In the genomic region with DNA sequence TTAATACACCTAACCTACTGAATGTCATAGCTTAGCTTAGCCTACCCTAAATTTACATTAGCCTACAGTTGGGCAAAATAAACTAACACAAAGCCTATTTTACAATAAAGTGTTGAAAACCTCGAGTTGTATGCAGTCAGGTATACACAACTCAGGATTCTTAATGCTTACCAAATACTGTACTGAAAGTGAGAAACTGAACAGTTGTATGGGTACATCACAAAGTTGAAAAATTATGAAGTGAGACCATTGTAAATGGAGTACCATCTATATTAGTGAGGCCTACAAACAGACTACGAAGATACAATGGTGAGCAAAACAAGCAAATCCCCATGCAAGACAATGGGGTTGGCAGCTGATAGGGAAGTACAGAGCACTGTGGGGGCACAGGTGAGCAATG, we compare ENCODE assay signal across 18 cellular contexts.
DNase-seq lines count a peak whose midpoint lies in the region; ATAC-seq and TF ChIP-seq lines count a peak whose summit lies in the region.
"Had no signal": no experiment of that assay in that cellular context is flagged by ENCODE, and none has a peak within 500 bp of the region (broad histone marks: within the 10 kb centered on the region; RNA-seq: fewer than 3 reads in every experiment).

No MANE protein-coding gene starts in this region.

- H3K4me1 ChIP-seq in BE2C, result no peaks in the 10 kb centered on the region
- H3K4me1 ChIP-seq: foreskin keratinocyte, parathyroid adenoma had no signal

- no peaks in the 10 kb centered on the region for H3K9me3 ChIP-seq in BE2C
- H3K9me3 ChIP-seq: upper lobe of right lung had no signal

- no peaks in the 10 kb centered on the region for H3K27me3 ChIP-seq in BE2C
- H3K27me3 ChIP-seq: foreskin keratinocyte, upper lobe of right lung had no signal

- H3K36me3 ChIP-seq in BE2C, result no peaks in the 10 kb centered on the region
- H3K36me3 ChIP-seq: upper lobe of right lung had no signal

- DNase-seq in BE2C, result no peak
- no peak for DNase-seq in AG08395 (ENCODE audit: low spot score)
- no peak for DNase-seq in GM13977 (ENCODE audit: low spot score)
- DNase-seq: activated CD4-positive, CD25-positive, alpha-beta regulatory T cell treated with anti-CD3 and anti-CD28 coated beads, Interleukin-2, amount 50 U/mL, for 72 hours; effector memory CD4-positive, alpha-beta T cell; foreskin keratinocyte; H9; midbrain; NCI-H1092 treated with DMSO at 0.1 percent for 48 hours; NCI-H446 treated with DMSO at 0.1 percent for 48 hours; upper lobe of right lung had no signal

- in situ Hi-C loops in GM13977 (cut with MboI; ENCODE audit: low pct_unique_long_range_greater_than_20kb, low sequenced_read_pairs, unreplicated experiment), result no loop called here

- no peak for TF ChIP-seq CTCF in BE2C (IDR thresholded peaks at IDR 0.05; ENCODE audit: low read depth, low read length)
- no peak for TF ChIP-seq CTCF in GM13977 (IDR thresholded peaks at IDR 0.05; ENCODE audit: extremely low read depth, insufficient read depth, missing control alignments)

- ATAC-seq in GM18499 (IDR thresholded peaks at IDR 0.05; ENCODE audit: insufficient read depth, unreplicated experiment), result peak; percentile 44
- ATAC-seq in GM19467 (IDR thresholded peaks at IDR 0.05; ENCODE audit: unreplicated experiment), result peak; percentile 23
- peak; percentile 45 for ATAC-seq in HG02870 (IDR thresholded peaks at IDR 0.05; ENCODE audit: unreplicated experiment)
- ATAC-seq in HG03439 (IDR thresholded peaks at IDR 0.05; ENCODE audit: unreplicated experiment), result peak; percentile 30
- ATAC-seq in GM21825 (IDR thresholded peaks at IDR 0.05; ENCODE audit: unreplicated experiment), result no peak
- ATAC-seq: foreskin keratinocyte, HepG2, upper lobe of right lung had no signal

- no peak overlapping the region for H3K4me3 ChIP-seq in BE2C (ENCODE audit: low read depth, low read length)
- H3K4me3 ChIP-seq: upper lobe of right lung had no signal
